14 cellular contexts compared by ENCODE assay signal in the genomic region with DNA sequence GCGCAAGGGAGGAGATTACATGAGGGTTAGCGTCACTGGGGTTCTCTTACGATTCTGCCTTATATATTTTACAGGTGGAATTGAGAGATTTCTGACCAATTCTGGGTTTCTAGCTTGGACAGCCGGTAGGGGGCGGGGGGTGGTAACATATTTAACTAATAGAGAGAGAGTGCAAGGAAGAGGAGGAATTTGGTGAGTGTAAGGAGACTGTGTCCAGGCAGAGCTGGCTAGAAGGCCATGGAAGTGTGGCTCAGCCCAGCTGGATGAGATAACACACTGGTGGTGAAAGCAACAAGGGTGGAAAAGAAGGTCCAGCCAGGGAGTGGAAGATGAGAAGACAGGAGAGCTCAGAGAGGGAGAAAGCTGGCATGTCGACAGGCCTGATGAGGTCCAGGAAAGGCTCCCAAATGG. TPM values are rescaled to one million over a fixed set of nuclear protein-coding genes. Genes with fewer than 3 reads are reported as not detected.
DNase-seq lines count a peak whose midpoint lies in the region; ATAC-seq and TF ChIP-seq lines count a peak whose summit lies in the region.
"Had no signal": no experiment of that assay in that cellular context is flagged by ENCODE, and none has a peak within 500 bp of the region (broad histone marks: within the 10 kb centered on the region; RNA-seq: fewer than 3 reads in every experiment).

No MANE protein-coding gene starts in this region.

- no peak overlapping the region for H4K5ac ChIP-seq in IMR-90 (ENCODE audit: low read depth, low read length)

- no peak overlapping the region for H3K18ac ChIP-seq in IMR-90 (ENCODE audit: low read depth, low read length)

- in situ Hi-C loops in IMR-90 (cut with MboI; ENCODE audit: low sequenced_read_pairs): loop anchor here (10.0 kb wide), 1 partner anchor 97 kb away; no protein-coding TSS in a partner anchor

- H3K9ac ChIP-seq in IMR-90 (ENCODE audit: low read depth, low read length): no peak overlapping the region

- no peak overlapping the region for H3K27ac ChIP-seq in 22Rv1
- H3K27ac ChIP-seq in IMR-90 (ENCODE audit: insufficient read depth, low read length): no peak overlapping the region
- peak overlapping the region; percentile 31 for H3K27ac ChIP-seq in lower lobe of right lung
- H3K27ac ChIP-seq: neutrophil, SJSA1 had no signal

- H4K20me1 ChIP-seq in IMR-90 (ENCODE audit: insufficient read depth, low read length): no peaks in the 10 kb centered on the region; the same call in 1 of the 2 replicates

- peaks cover 14% of the 10 kb centered on the region for H3K9me1 ChIP-seq in IMR-90 (ENCODE audit: insufficient read depth, low read length)

- no peak overlapping the region for H3K4ac ChIP-seq in IMR-90 (ENCODE audit: low read depth, low read length)

- no peak for DNase-seq in IMR-90
- DNase-seq in endothelial cell (ENCODE audit: low spot score): no peak
- DNase-seq in lower lobe of right lung: no peak
- DNase-seq in NOMO-1 treated with DMSO at 0.1 percent for 48 hours (lab: John Stamatoyannopoulos, UW; ENCODE audit: unreplicated experiment): no peak
- DNase-seq: DMS79, NCI-H69, tibial artery had no signal

- H3K4me1 Mint-ChIP-seq in endothelial cell (ENCODE audit: unreplicated experiment): peaks cover 10% of the 10 kb centered on the region

- H2AFZ ChIP-seq in IMR-90 (replicated peaks; ENCODE audit: low read length, poor library complexity): no peak overlapping the region

- no peak overlapping the region for H2AK5ac ChIP-seq in IMR-90 (ENCODE audit: low read depth, low read length)

- H3K27me3 ChIP-seq in IMR-90 (ENCODE audit: control insufficient read depth, insufficient read depth, low read length): no peaks in the 10 kb centered on the region
- no peaks in the 10 kb centered on the region for H3K27me3 ChIP-seq in lower lobe of right lung (ENCODE audit: low read depth)
- H3K27me3 ChIP-seq: neutrophil, SJSA1, tibial artery had no signal

- CTCF ChIA-PET in IMR-90 (lab: Yijun Ruan, JAX): interaction anchor here (0.9 kb wide), 1 partner anchor 8 kb away, joined by 3 read pairs; no protein-coding TSS in a partner anchor

- H4K8ac ChIP-seq in IMR-90 (ENCODE audit: low read depth in 2 of 2, low read length in 2 of 2): no peak overlapping the region

- dilution Hi-C loops in IMR-90 (cut with HindIII; ENCODE audit: low sequenced_read_pairs, unreplicated experiment): no loop called here

- H3K14ac ChIP-seq in IMR-90 (replicated peaks; ENCODE audit: low read depth, low read length): no peak overlapping the region

- peaks cover 13% of the 10 kb centered on the region for H3K27me3 Mint-ChIP-seq in endothelial cell (ENCODE audit: unreplicated experiment)

- no peak overlapping the region for H2BK20ac ChIP-seq in IMR-90 (ENCODE audit: low read depth, low read length)

- no peak overlapping the region for H2BK5ac ChIP-seq in IMR-90 (ENCODE audit: low read depth, low read length, poor library complexity, severe bottlenecking)

- peaks cover 0 to under 1% of the 10 kb centered on the region in 2 experiments; a peak in 1 of 4 replicates for H3K79me1 ChIP-seq in IMR-90 (ENCODE audit: low read depth in 1 of 2, low read length in 2 of 2)

- TF ChIP-seq POLR2A in IMR-90 (IDR thresholded peaks at IDR 0.05; ENCODE audit: low read depth, low read length): no peak

- no peak overlapping the region for H2BK15ac ChIP-seq in IMR-90 (ENCODE audit: low read depth, low read length)

- ATAC-seq in IMR-90 (ENCODE audit: low read depth) (no peak), lower lobe of right lung (no peak), GM21737 (IDR thresholded peaks at IDR 0.05; ENCODE audit: unreplicated experiment) (no peak), HG02938 (IDR thresholded peaks at IDR 0.05; ENCODE audit: unreplicated experiment) (no peak), HG02870 (IDR thresholded peaks at IDR 0.05; ENCODE audit: unreplicated experiment) (no peak)
- ATAC-seq: WTC11 had no signal

- H3K36me3 ChIP-seq in IMR-90 (ENCODE audit: control insufficient read depth, insufficient read depth, low read length) (peaks cover 19% of the 10 kb centered on the region; the same call in 1 of the 2 replicates), lower lobe of right lung (peaks cover 39% of the 10 kb centered on the region)

- no peak overlapping the region for H3K56ac ChIP-seq in IMR-90 (ENCODE audit: extremely low read depth, insufficient read depth, low read length)

- no TSS peak for BruUV-seq in IMR-90 (replicated peaks; lab: Mats Ljungman, UMichigan)

- no peak overlapping the region for H3K4me3 ChIP-seq in IMR-90 (ENCODE audit: insufficient read depth, low read depth, low read length)
- no peak overlapping the region for H3K4me3 ChIP-seq in lower lobe of right lung
- H3K4me3 ChIP-seq: SJSA1, tibial artery had no signal

- WGBS in IMR-90 (ENCODE audit: extremely low coverage in 2 of 2, insufficient read length in 1 of 2), 2 experiments: 75% methylated on average over 3 of the region's 6 CpGs; no CpG with 5 or more reads in 1 of the 2 experiments

- POLR2A ChIA-PET in IMR-90 (lab: Charles Lee; ENCODE audit: unreplicated experiment): no interaction called here

- H3K9me3 ChIP-seq in IMR-90 (ENCODE audit: control insufficient read depth, insufficient read depth, low read length) (no peaks in the 10 kb centered on the region), lower lobe of right lung (no peaks in the 10 kb centered on the region)
- H3K9me3 ChIP-seq: neutrophil, SJSA1, tibial artery had no signal

- H4K91ac ChIP-seq in IMR-90 (ENCODE audit: insufficient read depth, low read depth, low read length): no peak overlapping the region

- H3K9me3 Mint-ChIP-seq in endothelial cell (ENCODE audit: unreplicated experiment): no peaks in the 10 kb centered on the region
- H3K9me3 Mint-ChIP-seq: WTC11 had no signal

- H3K36me3 Mint-ChIP-seq in endothelial cell (ENCODE audit: low read depth, unreplicated experiment): peaks cover 29% of the 10 kb centered on the region

- H3K4me1 ChIP-seq in IMR-90 (ENCODE audit: control insufficient read depth, insufficient read depth, low read length): peaks cover 21% of the 10 kb centered on the region
- peaks cover 43% of the 10 kb centered on the region for H3K4me1 ChIP-seq in lower lobe of right lung
- H3K4me1 ChIP-seq: SJSA1 had no signal

- no peak overlapping the region for H3K4me2 ChIP-seq in IMR-90 (ENCODE audit: low read depth, low read length)

- no peak overlapping the region for H3K4me3 Mint-ChIP-seq in endothelial cell (ENCODE audit: unreplicated experiment)
- H3K4me3 Mint-ChIP-seq: WTC11 had no signal

- TF ChIP-seq CTCF in 22Rv1 (IDR thresholded peaks at IDR 0.05) (peak; percentile 41), IMR-90 (conservative IDR thresholded peaks at IDR 0.05; ENCODE audit: low read depth, low read length) (0 out of 2 replicates have a peak, but pooled peaks have one; percentile 3), endothelial cell (IDR thresholded peaks at IDR 0.05; ENCODE audit: unreplicated experiment) (no peak), lower lobe of right lung (IDR thresholded peaks at IDR 0.05) (no peak)

- no peak for TF ChIP-seq RAD21 in IMR-90 (IDR thresholded peaks at IDR 0.05; ENCODE audit: low read length)

- H3K27ac Mint-ChIP-seq in endothelial cell (ENCODE audit: unreplicated experiment): peak overlapping the region; percentile 7
- H3K27ac Mint-ChIP-seq: WTC11 had no signal

- H3K23ac ChIP-seq in IMR-90 (ENCODE audit: low read depth, low read length): no peak overlapping the region

- no peak overlapping the region for H2AK9ac ChIP-seq in IMR-90 (replicated peaks; ENCODE audit: low read depth, low read length, poor library complexity)

- no peak overlapping the region for H2BK120ac ChIP-seq in IMR-90 (ENCODE audit: low read depth, low read length)

- intact Hi-C loops in IMR-90 (cut with micrococcal nuclease) (no loop called here), lower lobe of right lung (cut with DNase I) (no loop called here)

TF ChIP-seq in IMR-90, 13 proteins besides CTCF, POLR2A, EP300 and RAD21:
- TF ChIP-seq MAZ (IDR thresholded peaks at IDR 0.05; ENCODE audit: borderline replicate concordance, low read depth, low read length): no peak
- TF ChIP-seq RCOR1 (IDR thresholded peaks at IDR 0.05; ENCODE audit: insufficient replicate concordance, low read length): no peak
- TF ChIP-seq SMC3 (IDR thresholded peaks at IDR 0.05; ENCODE audit: low read depth, low read length): no peak
- no peak for TF ChIP-seq FOS (IDR thresholded peaks at IDR 0.05; ENCODE audit: low read depth, low read length)
- TF ChIP-seq, protein P1, sequence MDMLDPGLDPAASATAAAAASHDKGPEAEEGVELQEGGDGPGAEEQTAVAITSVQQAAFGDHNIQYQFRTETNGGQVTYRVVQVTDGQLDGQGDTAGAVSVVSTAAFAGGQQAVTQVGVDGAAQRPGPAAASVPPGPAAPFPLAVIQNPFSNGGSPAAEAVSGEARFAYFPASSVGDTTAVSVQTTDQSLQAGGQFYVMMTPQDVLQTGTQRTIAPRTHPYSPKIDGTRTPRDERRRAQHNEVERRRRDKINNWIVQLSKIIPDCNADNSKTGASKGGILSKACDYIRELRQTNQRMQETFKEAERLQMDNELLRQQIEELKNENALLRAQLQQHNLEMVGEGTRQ (IDR thresholded peaks at IDR 0.05; ENCODE audit: low read depth, low read length): no peak
- no peak for TF ChIP-seq RFX5 (IDR thresholded peaks at IDR 0.05; ENCODE audit: low read depth, low read length)
- no peak for TF ChIP-seq NFE2L2 (IDR thresholded peaks at IDR 0.05; ENCODE audit: low read depth, low read length)
- TF ChIP-seq MXI1 (IDR thresholded peaks at IDR 0.05; ENCODE audit: borderline replicate concordance, low read depth, low read length): no peak
TF ChIP-seq in IMR-90: peak in this region for 0.

RNA-seq across cellular contexts. Expression of a gene that starts 56.5 kb away (rescaled TPM):
- total RNA-seq in IMR-90 (2012; rRNA removed) (12.5 and 17.0 TPM in 2 replicates), endothelial cell (ENCODE audit: unreplicated experiment) (25.9 TPM), lower lobe of right lung (26.2 TPM)
- polyA plus RNA-seq in IMR-90 (2012; rRNA removed): 18.3 and 19.7 TPM in 2 replicates
- polyA plus RNA-seq in IMR-90 (2012; cell fraction: cytosol; rRNA removed): 19.6 and 25.9 TPM in 2 replicates
- 12.5 and 20.7 TPM in 2 replicates for polyA plus RNA-seq in IMR-90 (2012; cell fraction: nucleus; rRNA removed; ENCODE audit: low replicate concordance)

Comparison
In these comparisons a context has a peak if more than half of its experiments do, and no peak if none do; other contexts are left out.
1. CTCF ChIP-seq: peak in 22Rv1 (single experiment) and IMR-90 (single experiment); none in endothelial cell (single experiment) and lower lobe of right lung (single experiment).